ENCODE assay signal across 3 cellular contexts in genomic region chr1:7655354-7655753, GRCh38.
TF ChIP-seq lines count a peak whose summit lies in the region.

No MANE protein-coding gene starts in this region.

TF ChIP-seq in IMR-90, 13 proteins besides CTCF, POLR2A, EP300 and RAD21:
- no peak for TF ChIP-seq RCOR1 (IDR thresholded peaks at IDR 0.05; ENCODE audit: insufficient replicate concordance, low read length)
- no peak for TF ChIP-seq SMC3 (IDR thresholded peaks at IDR 0.05; ENCODE audit: low read depth, low read length)
- no peak for TF ChIP-seq CHD1 (IDR thresholded peaks at IDR 0.05; ENCODE audit: low read depth, low read length)

TF ChIP-seq in H1, 55 proteins besides CTCF, POLR2A, EP300 and RAD21:
- no peak for TF ChIP-seq CBX5 (IDR thresholded peaks at IDR 0.05; ENCODE audit: low read depth, low read length)
- no peak for TF ChIP-seq ATF3 (IDR thresholded peaks at IDR 0.05; ENCODE audit: insufficient read depth, low read depth, low read length)
- no peak for TF ChIP-seq BCL11A (IDR thresholded peaks at IDR 0.05; ENCODE audit: low read depth in 2 of 2, low read length in 2 of 2)
- no peak for TF ChIP-seq SAP30 (IDR thresholded peaks at IDR 0.05; ENCODE audit: insufficient read depth, insufficient replicate concordance, low read length)
- no peak for TF ChIP-seq CBX8 (IDR thresholded peaks at IDR 0.05; ENCODE audit: borderline replicate concordance, low read depth, low read length)
- TF ChIP-seq SIX5 (IDR thresholded peaks at IDR 0.05; ENCODE audit: low read depth, low read length): no peak
- no peak for TF ChIP-seq MAFK (IDR thresholded peaks at IDR 0.05; ENCODE audit: low read depth, low read length)
- no peak for TF ChIP-seq CTBP2 (IDR thresholded peaks at IDR 0.05; ENCODE audit: borderline replicate concordance, insufficient read depth, insufficient read length, low read length)
- TF ChIP-seq KDM4A (IDR thresholded peaks at IDR 0.05; ENCODE audit: low read depth, low read length, severe bottlenecking): no peak
- no peak for TF ChIP-seq JUN (IDR thresholded peaks at IDR 0.05; ENCODE audit: low read depth, low read length)
- no peak for TF ChIP-seq POLR2AphosphoS5 (IDR thresholded peaks at IDR 0.05; ENCODE audit: low read depth, low read length)
- no peak for TF ChIP-seq POU5F1 (IDR thresholded peaks at IDR 0.05; ENCODE audit: low read depth, low read length)
- no peak for TF ChIP-seq E2F6 (IDR thresholded peaks at IDR 0.05)
- no peak for TF ChIP-seq ZNF274 (IDR thresholded peaks at IDR 0.05; ENCODE audit: borderline replicate concordance, extremely low read depth, low read length)
- no peak for TF ChIP-seq GTF2F1 (IDR thresholded peaks at IDR 0.05; ENCODE audit: borderline replicate concordance, low read depth, low read length)
- TF ChIP-seq BACH1 (IDR thresholded peaks at IDR 0.05; ENCODE audit: low read length): no peak

TF ChIP-seq in neural cell, 6 proteins besides CTCF, POLR2A, EP300 and RAD21:
- TF ChIP-seq POLR2AphosphoS5 (IDR thresholded peaks at IDR 0.05) (no peak), REST (IDR thresholded peaks at IDR 0.05; ENCODE audit: borderline replicate concordance) (no peak), EZH2 (IDR thresholded peaks at IDR 0.05; ENCODE audit: borderline replicate concordance, insufficient read depth, low read length, poor library complexity, severe bottlenecking) (no peak), SMC3 (conservative IDR thresholded peaks at IDR 0.05; ENCODE audit: poor library complexity) (no peak), MXI1 (conservative IDR thresholded peaks at IDR 0.05; ENCODE audit: poor library complexity, severe bottlenecking) (no peak), TAF1 (IDR thresholded peaks at IDR 0.05; ENCODE audit: low read depth) (no peak)
